Comparison of ENCODE assay signal across 21 cellular contexts in the genomic region with DNA sequence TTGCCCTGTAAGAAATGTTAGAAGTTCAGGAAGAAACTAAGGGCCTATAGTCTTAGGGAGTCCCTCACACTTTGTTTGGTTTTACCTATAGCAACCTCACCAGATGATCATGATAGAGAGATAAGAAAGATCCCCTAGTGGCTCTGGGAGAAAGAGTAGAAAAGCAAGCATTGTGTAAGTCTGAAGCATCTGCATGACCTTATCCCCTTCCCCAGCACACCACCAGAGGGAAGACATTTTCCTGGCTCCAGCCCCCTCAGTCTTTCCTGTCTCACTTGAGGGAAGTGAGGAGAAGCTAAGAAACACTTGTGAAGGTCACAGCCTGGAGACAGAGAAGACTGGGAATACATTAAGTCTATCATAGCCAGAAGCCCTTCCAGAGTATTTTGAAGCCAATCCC.
A peak's percentile ranks its signal among the peaks of the same experiment; 100 is the strongest.
DNase-seq lines count a peak whose midpoint lies in the region; ATAC-seq and TF ChIP-seq lines count a peak whose summit lies in the region.
"Had no signal": no experiment of that assay in that cellular context is flagged by ENCODE, and none has a peak within 500 bp of the region (broad histone marks: within the 10 kb centered on the region; RNA-seq: fewer than 3 reads in every experiment).

No MANE protein-coding gene starts in this region.

- no peak overlapping the region for H3K27ac ChIP-seq in esophagus muscularis mucosa (replicated peaks in 1 of 4)
- H3K27ac ChIP-seq: A549 had no signal

- TF ChIP-seq EP300 in esophagus muscularis mucosa (IDR thresholded peaks at IDR 0.05) = no peak

- intact Hi-C loops in esophagus muscularis mucosa (cut with DNase I) = no loop called here
- intact Hi-C loops in activated T-helper 2 cell treated with anti-CD3 and anti-CD28 coated beads, Interferon-gamma antibody, Interleukin-2, Interleukin-4, amounts not matched to agents 10 μg/mL and 5 μg/mL and 100 μg/mL, durations not matched to agents 14 hours and 24 hours and 36 hours (cut with micrococcal nuclease) = no loop called here

- CTCF ChIA-PET in activated naive CD4-positive, alpha-beta T cell treated with anti-CD3 and anti-CD28 coated beads, Interleukin-2, amount 10 ng/mL, durations not matched to agents 7 days and 5 days (lab: Charles Lee) = no interaction called here

- peaks cover 0 to 7% (median 0%) of the 10 kb centered on the region in 4 donors for H3K9me3 ChIP-seq in esophagus muscularis mucosa
- H3K9me3 ChIP-seq: A549, BE2C, SK-N-SH had no signal

- H3K27me3 ChIP-seq in H7 (ENCODE audit: control insufficient read depth, insufficient read depth, low read length) (no peaks in the 10 kb centered on the region), esophagus muscularis mucosa (no peaks in the 10 kb centered on the region)
- H3K27me3 ChIP-seq: BE2C had no signal

- peaks cover 16% of the 10 kb centered on the region for H3K9me3 Mint-ChIP-seq in osteocyte (ENCODE audit: unreplicated experiment)
- H3K9me3 Mint-ChIP-seq in activated naive CD4-positive, alpha-beta T cell treated with anti-CD3 and anti-CD28 coated beads, Interleukin-2, amount 10 ng/mL, durations not matched to agents 7 days and 5 days = peaks cover 10% of the 10 kb centered on the region
- peaks cover 22% of the 10 kb centered on the region for H3K9me3 Mint-ChIP-seq in activated T-helper 2 cell treated with anti-CD3 and anti-CD28 coated beads, Interferon-gamma antibody, Interleukin-2, Interleukin-4, amounts not matched to agents 10 μg/mL and 5 μg/mL and 100 μg/mL, durations not matched to agents 14 hours and 24 hours and 36 hours
- peaks cover 6% of the 10 kb centered on the region in 2 donors for H3K9me3 Mint-ChIP-seq in effector memory CD8-positive, alpha-beta T cell

- peak; percentile 65 for DNase-seq in H7
- peak; percentile 1 for DNase-seq in amniotic epithelial cell (ENCODE audit: low read depth)
- DNase-seq in esophagus muscularis mucosa (ENCODE audit: extremely low spot score) = peak; percentile 60
- peak; percentile 21 for DNase-seq in osteocyte (ENCODE audit: extremely low spot score, unreplicated experiment)
- no peak for DNase-seq in activated naive CD4-positive, alpha-beta T cell treated with anti-CD3 and anti-CD28 coated beads, Interleukin-2, amount 10 ng/mL, durations not matched to agents 7 days and 5 days
- no peak for DNase-seq in activated T-helper 2 cell treated with anti-CD3 and anti-CD28 coated beads, Interferon-gamma antibody, Interleukin-2, Interleukin-4, amounts not matched to agents 10 μg/mL and 5 μg/mL and 100 μg/mL, durations not matched to agents 14 hours and 24 hours and 36 hours (ENCODE audit: low spot score)
- no peak for DNase-seq in effector memory CD8-positive, alpha-beta T cell
- DNase-seq in activated CD4-positive, alpha-beta T cell treated with anti-CD3 and anti-CD28 coated beads, Interleukin-2, amount 50 U/mL, for 48 hours = no peak
- DNase-seq: BE2C, DMS53, EL, HFFc6, MM.1S, NCI-H1092 treated with DMSO at 0.1 percent for 48 hours, NCI-H1436 treated with DMSO at 0.1 percent for 48 hours, NCI-H1930, SIG-M5, SK-N-SH had no signal

- H3K36me3 ChIP-seq in H7 (replicated peaks; ENCODE audit: control insufficient read depth, insufficient read depth, low read length) (no peaks in the 10 kb centered on the region), esophagus muscularis mucosa (peaks cover 0 to 59% (median 6%) of the 10 kb centered on the region in 4 donors)
- H3K36me3 ChIP-seq: BE2C had no signal

- H3K27ac Mint-ChIP-seq in osteocyte (ENCODE audit: unreplicated experiment) = no peak overlapping the region
- no peak overlapping the region for H3K27ac Mint-ChIP-seq in activated naive CD4-positive, alpha-beta T cell treated with anti-CD3 and anti-CD28 coated beads, Interleukin-2, amount 10 ng/mL, durations not matched to agents 7 days and 5 days
- no peak overlapping the region for H3K27ac Mint-ChIP-seq in activated T-helper 2 cell treated with anti-CD3 and anti-CD28 coated beads, Interferon-gamma antibody, Interleukin-2, Interleukin-4, amounts not matched to agents 10 μg/mL and 5 μg/mL and 100 μg/mL, durations not matched to agents 14 hours and 24 hours and 36 hours
- H3K27ac Mint-ChIP-seq in effector memory CD8-positive, alpha-beta T cell = no peak overlapping the region
- H3K27ac Mint-ChIP-seq: HFFc6 had no signal

- no peak for TF ChIP-seq POLR2A in esophagus muscularis mucosa (IDR thresholded peaks at IDR 0.05; ENCODE audit: low read depth)

- ATAC-seq in effector memory CD8-positive, alpha-beta T cell (replicated peaks) = no peak
- ATAC-seq: A549, GM12878, K562 had no signal

- no peak for TF ChIP-seq CTCF in esophagus muscularis mucosa (IDR thresholded peaks at IDR 0.05)
- TF ChIP-seq CTCF in osteocyte (IDR thresholded peaks at IDR 0.05) = no peak

- no peak overlapping the region for H3K4me3 Mint-ChIP-seq in osteocyte (ENCODE audit: unreplicated experiment)
- H3K4me3 Mint-ChIP-seq in activated naive CD4-positive, alpha-beta T cell treated with anti-CD3 and anti-CD28 coated beads, Interleukin-2, amount 10 ng/mL, durations not matched to agents 7 days and 5 days = no peak overlapping the region
- H3K4me3 Mint-ChIP-seq in activated T-helper 2 cell treated with anti-CD3 and anti-CD28 coated beads, Interferon-gamma antibody, Interleukin-2, Interleukin-4, amounts not matched to agents 10 μg/mL and 5 μg/mL and 100 μg/mL, durations not matched to agents 14 hours and 24 hours and 36 hours (ENCODE audit: low read depth) = no peak overlapping the region
- H3K4me3 Mint-ChIP-seq in effector memory CD8-positive, alpha-beta T cell = no peak overlapping the region
- H3K4me3 Mint-ChIP-seq: HFFc6 had no signal

- no peak overlapping the region for H3K4me3 ChIP-seq in H7 (ENCODE audit: insufficient read depth, low read depth, low read length)
- no peak overlapping the region for H3K4me3 ChIP-seq in esophagus muscularis mucosa
- H3K4me3 ChIP-seq: A549, GM12878, K562 had no signal

- peaks cover 12% of the 10 kb centered on the region for H3K27me3 Mint-ChIP-seq in osteocyte (ENCODE audit: unreplicated experiment)
- no peaks in the 10 kb centered on the region for H3K27me3 Mint-ChIP-seq in activated naive CD4-positive, alpha-beta T cell treated with anti-CD3 and anti-CD28 coated beads, Interleukin-2, amount 10 ng/mL, durations not matched to agents 7 days and 5 days
- H3K27me3 Mint-ChIP-seq in activated T-helper 2 cell treated with anti-CD3 and anti-CD28 coated beads, Interferon-gamma antibody, Interleukin-2, Interleukin-4, amounts not matched to agents 10 μg/mL and 5 μg/mL and 100 μg/mL, durations not matched to agents 14 hours and 24 hours and 36 hours (ENCODE audit: low read depth) = no peaks in the 10 kb centered on the region
- peaks cover 0 to 6% of the 10 kb centered on the region in 2 donors for H3K27me3 Mint-ChIP-seq in effector memory CD8-positive, alpha-beta T cell

- H3K4me1 Mint-ChIP-seq in osteocyte (ENCODE audit: unreplicated experiment) = no peaks in the 10 kb centered on the region
- no peaks in the 10 kb centered on the region for H3K4me1 Mint-ChIP-seq in activated naive CD4-positive, alpha-beta T cell treated with anti-CD3 and anti-CD28 coated beads, Interleukin-2, amount 10 ng/mL, durations not matched to agents 7 days and 5 days
- H3K4me1 Mint-ChIP-seq in activated T-helper 2 cell treated with anti-CD3 and anti-CD28 coated beads, Interferon-gamma antibody, Interleukin-2, Interleukin-4, amounts not matched to agents 10 μg/mL and 5 μg/mL and 100 μg/mL, durations not matched to agents 14 hours and 24 hours and 36 hours (ENCODE audit: low read depth) = no peaks in the 10 kb centered on the region
- no peaks in the 10 kb centered on the region for H3K4me1 Mint-ChIP-seq in effector memory CD8-positive, alpha-beta T cell (ENCODE audit: low read depth in 2 of 2)

- no peaks in the 10 kb centered on the region for H3K4me1 ChIP-seq in esophagus muscularis mucosa
- H3K4me1 ChIP-seq: A549, BE2C had no signal

- H3K36me3 Mint-ChIP-seq in osteocyte (ENCODE audit: unreplicated experiment) = peaks cover 19% of the 10 kb centered on the region
- H3K36me3 Mint-ChIP-seq in activated naive CD4-positive, alpha-beta T cell treated with anti-CD3 and anti-CD28 coated beads, Interleukin-2, amount 10 ng/mL, durations not matched to agents 7 days and 5 days = no peaks in the 10 kb centered on the region
- H3K36me3 Mint-ChIP-seq in activated T-helper 2 cell treated with anti-CD3 and anti-CD28 coated beads, Interferon-gamma antibody, Interleukin-2, Interleukin-4, amounts not matched to agents 10 μg/mL and 5 μg/mL and 100 μg/mL, durations not matched to agents 14 hours and 24 hours and 36 hours (ENCODE audit: low read depth) = no peaks in the 10 kb centered on the region
- no peaks in the 10 kb centered on the region for H3K36me3 Mint-ChIP-seq in effector memory CD8-positive, alpha-beta T cell (ENCODE audit: insufficient read depth)

Comparison
In these comparisons a context has a peak if more than half of its experiments do, and no peak if none do; other contexts are left out.
1. DNase-seq: peak in H7 (single experiment), amniotic epithelial cell (single experiment), esophagus muscularis mucosa (single experiment) and osteocyte (single experiment); none in activated naive CD4-positive, alpha-beta T cell treated with anti-CD3 and anti-CD28 coated beads, Interleukin-2, amount 10 ng/mL, durations not matched to agents 7 days and 5 days (single experiment), activated T-helper 2 cell treated with anti-CD3 and anti-CD28 coated beads, Interferon-gamma antibody, Interleukin-2, Interleukin-4, amounts not matched to agents 10 μg/mL and 5 μg/mL and 100 μg/mL, durations not matched to agents 14 hours and 24 hours and 36 hours (single experiment), effector memory CD8-positive, alpha-beta T cell (0 of 3) and activated CD4-positive, alpha-beta T cell treated with anti-CD3 and anti-CD28 coated beads, Interleukin-2, amount 50 U/mL, for 48 hours (0 of 2).